Comparison of ENCODE assay signal across 8 cellular contexts in genomic region chr4:143184217-143184502, GRCh38. TPM values are rescaled to one million over a fixed set of nuclear protein-coding genes. Genes with fewer than 3 reads are reported as not detected.
A peak's percentile ranks its signal among the peaks of the same experiment; 100 is the strongest.
DNase-seq lines count a peak whose midpoint lies in the region; ATAC-seq, FAIRE-seq and TF ChIP-seq lines count a peak whose summit lies in the region.

No MANE protein-coding gene starts in this region.

- no peak for FAIRE-seq in GM12891 (lab: Jason Lieb, UNC)

- H3K4me3 Mint-ChIP-seq in dendritic cell treated with granulocyte-macrophage colony-stimulating factor and Interleukin-4, amounts not matched to agents 40 ng/mL and 50 ng/mL, for 4 days, result peak overlapping the region; percentile 99

- no peaks in the 10 kb centered on the region for H3K9me3 ChIP-seq in mucosa of stomach (ENCODE audit: control insufficient read depth, low read length)

- no peaks in the 10 kb centered on the region for H3K36me3 ChIP-seq in mucosa of stomach (ENCODE audit: control insufficient read depth, insufficient read depth, low read length)

- H3K9ac ChIP-seq in mucosa of stomach (ENCODE audit: low read length), result peak overlapping the region; percentile 94

- no peaks in the 10 kb centered on the region for H3K9me3 Mint-ChIP-seq in dendritic cell treated with granulocyte-macrophage colony-stimulating factor and Interleukin-4, amounts not matched to agents 40 ng/mL and 50 ng/mL, for 4 days

- H3K27me3 Mint-ChIP-seq in dendritic cell treated with granulocyte-macrophage colony-stimulating factor and Interleukin-4, amounts not matched to agents 40 ng/mL and 50 ng/mL, for 4 days, result no peaks in the 10 kb centered on the region

- H3K4me3 ChIP-seq in mucosa of stomach (ENCODE audit: low read length), result peak overlapping the region; percentile 42

- peak; percentile 83 for DNase-seq in NCI-H2227 treated with DMSO at 0.1 percent for 48 hours (lab: John Stamatoyannopoulos, UW)
- no peak for DNase-seq in NCI-H2227 (lab: John Stamatoyannopoulos, UW; ENCODE audit: unreplicated experiment)
- peak; percentile 37 for DNase-seq in NCI-H524 treated with DMSO at 0.1 percent for 48 hours (lab: John Stamatoyannopoulos, UW)
- DNase-seq in GM12891 (ENCODE audit: insufficient read length, low spot score), result no peak
- no peak for DNase-seq in retina

- TF ChIP-seq POLR2A in GM12891 (IDR thresholded peaks at IDR 0.05; ENCODE audit: low read depth, low read length), result no peak

- peak; percentile 22 for ATAC-seq in HG02571 (IDR thresholded peaks at IDR 0.05; ENCODE audit: unreplicated experiment)

- no peaks in the 10 kb centered on the region for H3K27me3 ChIP-seq in mucosa of stomach (ENCODE audit: control insufficient read depth, insufficient read depth, low read length)

- H3K4me1 Mint-ChIP-seq in dendritic cell treated with granulocyte-macrophage colony-stimulating factor and Interleukin-4, amounts not matched to agents 40 ng/mL and 50 ng/mL, for 4 days (ENCODE audit: low read depth), result peaks cover 35% of the 10 kb centered on the region

- peak overlapping the region; percentile 87 for H3K27ac Mint-ChIP-seq in dendritic cell treated with granulocyte-macrophage colony-stimulating factor and Interleukin-4, amounts not matched to agents 40 ng/mL and 50 ng/mL, for 4 days

- peaks cover 15% of the 10 kb centered on the region for H3K4me1 ChIP-seq in mucosa of stomach (ENCODE audit: control insufficient read depth, insufficient read depth, low read length)

- H3K36me3 Mint-ChIP-seq in dendritic cell treated with granulocyte-macrophage colony-stimulating factor and Interleukin-4, amounts not matched to agents 40 ng/mL and 50 ng/mL, for 4 days (ENCODE audit: low read depth), result peaks cover 36% of the 10 kb centered on the region

- intact Hi-C loops in dendritic cell treated with granulocyte-macrophage colony-stimulating factor and Interleukin-4, amounts not matched to agents 40 ng/mL and 50 ng/mL, for 4 days (cut with micrococcal nuclease), result loop anchor here (1.0 to 10.0 kb wide), 5 partner anchors 152 to 1959 kb away; partner anchors contain the start of genes GAB1, SMARCA5 and ZNF330

TF ChIP-seq in GM12891, 5 proteins besides CTCF, POLR2A, EP300 and RAD21:
- TF ChIP-seq PAX5 (IDR thresholded peaks at IDR 0.05; ENCODE audit: insufficient read depth, low read length, severe bottlenecking) (no peak), POLR2AphosphoS5 (IDR thresholded peaks at IDR 0.05; ENCODE audit: low read depth, low read length) (no peak), TAF1 (IDR thresholded peaks at IDR 0.05; ENCODE audit: low read depth, low read length) (no peak), POU2F2 (IDR thresholded peaks at IDR 0.05; ENCODE audit: low read depth, low read length) (no peak), SPI1 (IDR thresholded peaks at IDR 0.05; ENCODE audit: low read depth, low read length) (no peak)

RNA-seq across cellular contexts. Expression of gene USP38, which starts 0.6 kb away (rescaled TPM):
- 6.5 TPM for polyA plus RNA-seq in GM12891 (2012; ENCODE audit: low read depth, missing spikeins)

Comparison
In these comparisons a context has a peak if more than half of its experiments do, and no peak if none do; other contexts are left out.
1. DNase-seq: peak in NCI-H2227 treated with DMSO at 0.1 percent for 48 hours (single experiment) and NCI-H524 treated with DMSO at 0.1 percent for 48 hours (single experiment); none in NCI-H2227 (single experiment), GM12891 (single experiment) and retina (single experiment).